8 cellular contexts compared by ENCODE assay signal in genomic region chr15:50909044-50909342, GRCh38. TPM values are rescaled to one million over a fixed set of nuclear protein-coding genes. Genes with fewer than 3 reads are reported as not detected.
DNase-seq lines count a peak whose midpoint lies in the region; ATAC-seq and TF ChIP-seq lines count a peak whose summit lies in the region.

No MANE protein-coding gene starts in this region.

- peak overlapping the region; percentile 80 for H2AFZ ChIP-seq in fibroblast of lung (ENCODE audit: low read length)

- H3K27me3 Mint-ChIP-seq in activated CD4-positive, alpha-beta T cell treated with anti-CD3 and anti-CD28 coated beads, Interleukin-2, amount 10 ng/mL, durations not matched to agents 24 days and 14 days = no peaks in the 10 kb centered on the region

- H3K9me3 ChIP-seq in SJCRH30 (replicated peaks) (no peaks in the 10 kb centered on the region), fibroblast of lung (ENCODE audit: control insufficient read depth, insufficient read depth, low read depth, low read length) (no peaks in the 10 kb centered on the region)

- no peak for DNase-seq in activated CD4-positive, alpha-beta T cell treated with anti-CD3 and anti-CD28 coated beads, Interleukin-2, amount 10 ng/mL, durations not matched to agents 24 days and 14 days
- no peak for DNase-seq in activated CD4-positive, alpha-beta T cell treated with anti-CD3 and anti-CD28 coated beads for 48 hours
- DNase-seq in SJCRH30 (no peak), fibroblast of lung (ENCODE audit: low read depth in 2 of 2) (no peak), occipital lobe (lab: John Stamatoyannopoulos, UW) (no peak), HK-2 (ENCODE audit: unreplicated experiment) (no peak)

- H3K9ac ChIP-seq in fibroblast of lung (ENCODE audit: insufficient read depth, low read length) = peak overlapping the region; percentile 91
- H3K9ac ChIP-seq in rectal smooth muscle tissue (ENCODE audit: low read length) = peak overlapping the region; percentile 74

- H3K4me1 Mint-ChIP-seq in activated CD4-positive, alpha-beta T cell treated with anti-CD3 and anti-CD28 coated beads, Interleukin-2, amount 10 ng/mL, durations not matched to agents 24 days and 14 days = peaks cover 16% of the 10 kb centered on the region

- TF ChIP-seq CTCF in fibroblast of lung (conservative IDR thresholded peaks at IDR 0.05 in 1 of 2, IDR thresholded peaks at IDR 0.05 in 1 of 2; ENCODE audit: low read depth in 1 of 2, low read length in 2 of 2) = no peak

- H3K4me3 ChIP-seq in SJCRH30 = peak overlapping the region; percentile 93
- H3K4me3 ChIP-seq in fibroblast of lung (replicated peaks in 1 of 4; ENCODE audit: control extremely low read depth in 1 of 4, insufficient read depth in 1 of 4, low read depth in 3 of 4, low read length in 4 of 4) = peak overlapping the region; percentile 75 to 97 (median 94)
- peak overlapping the region; percentile 85 for H3K4me3 ChIP-seq in rectal smooth muscle tissue (ENCODE audit: low read length)

- H3K9me3 Mint-ChIP-seq in activated CD4-positive, alpha-beta T cell treated with anti-CD3 and anti-CD28 coated beads, Interleukin-2, amount 10 ng/mL, durations not matched to agents 24 days and 14 days = no peaks in the 10 kb centered on the region

- H3K27ac ChIP-seq in SJCRH30 = peak overlapping the region; percentile 80
- peak overlapping the region; percentile 87 for H3K27ac ChIP-seq in fibroblast of lung (ENCODE audit: insufficient read depth, low read length)
- peak overlapping the region; percentile 87 for H3K27ac ChIP-seq in rectal smooth muscle tissue (ENCODE audit: low read depth, low read length)

- H3K79me2 ChIP-seq in fibroblast of lung (ENCODE audit: control insufficient read depth, insufficient read depth, low read length) = peaks cover 9% of the 10 kb centered on the region

- peak overlapping the region; percentile 87 for H3K4me3 Mint-ChIP-seq in activated CD4-positive, alpha-beta T cell treated with anti-CD3 and anti-CD28 coated beads, Interleukin-2, amount 10 ng/mL, durations not matched to agents 24 days and 14 days

- intact Hi-C loops in activated CD4-positive, alpha-beta T cell treated with anti-CD3 and anti-CD28 coated beads, Interleukin-2, amount 10 ng/mL, durations not matched to agents 24 days and 14 days (cut with micrococcal nuclease) = loop anchor here (5.0 kb wide), 4 partner anchors 347 to 1752 kb away; partner anchors contain the start of genes COPS2, DTWD1, FAM227B and SLC27A2

- peak overlapping the region; percentile 93 for H3K27ac Mint-ChIP-seq in activated CD4-positive, alpha-beta T cell treated with anti-CD3 and anti-CD28 coated beads, Interleukin-2, amount 10 ng/mL, durations not matched to agents 24 days and 14 days

- H4K20me1 ChIP-seq in fibroblast of lung (ENCODE audit: control insufficient read depth, extremely low read depth, insufficient read depth, low read length) = no peaks in the 10 kb centered on the region

- peaks cover 22% of the 10 kb centered on the region for H3K36me3 Mint-ChIP-seq in activated CD4-positive, alpha-beta T cell treated with anti-CD3 and anti-CD28 coated beads, Interleukin-2, amount 10 ng/mL, durations not matched to agents 24 days and 14 days (ENCODE audit: low read depth)

- peak overlapping the region; percentile 98 for H3K4me2 ChIP-seq in fibroblast of lung (ENCODE audit: extremely low read depth, insufficient read depth, low read length)

- ATAC-seq in GM18520 (IDR thresholded peaks at IDR 0.05; ENCODE audit: unreplicated experiment) = no peak

- H3K4me1 ChIP-seq in SJCRH30 (no peaks in the 10 kb centered on the region), fibroblast of lung (ENCODE audit: control insufficient read depth, extremely low read depth, insufficient read depth, low read length) (peaks cover 9% of the 10 kb centered on the region), rectal smooth muscle tissue (ENCODE audit: control insufficient read depth, insufficient read depth, low read length) (peaks cover 5% of the 10 kb centered on the region)

- H3K27me3 ChIP-seq in SJCRH30 (no peaks in the 10 kb centered on the region), fibroblast of lung (ENCODE audit: control insufficient read depth, insufficient read depth, low read length) (no peaks in the 10 kb centered on the region), rectal smooth muscle tissue (ENCODE audit: control insufficient read depth, insufficient read depth, low read length) (no peaks in the 10 kb centered on the region)

- no peaks in the 10 kb centered on the region; the same call in 1 of the 2 replicates for H3K36me3 ChIP-seq in SJCRH30
- H3K36me3 ChIP-seq in fibroblast of lung (ENCODE audit: control insufficient read depth, insufficient read depth, low read length) = no peaks in the 10 kb centered on the region
- H3K36me3 ChIP-seq in rectal smooth muscle tissue (ENCODE audit: control insufficient read depth, insufficient read depth, low read length) = no peaks in the 10 kb centered on the region

RNA-seq across cellular contexts. Expression of gene AP4E1, which starts 0.5 kb away (rescaled TPM):
- total RNA-seq in activated CD4-positive, alpha-beta T cell treated with anti-CD3 and anti-CD28 coated beads, Interleukin-2, amount 10 ng/mL, durations not matched to agents 24 days and 14 days = 16.5 TPM in 2 replicates
- 9.8 and 11.4 TPM in 2 replicates for total RNA-seq in SJCRH30 (2014; rRNA removed; shearing (Covaris generic))
- total RNA-seq in fibroblast of lung (14.4 and 19.7 TPM in 2 replicates), occipital lobe (14.0 TPM)
- 7.2 and 7.3 TPM in 2 replicates for polyA plus RNA-seq in fibroblast of lung
- 6.6 and 7.6 TPM in 2 replicates for polyA plus RNA-seq in fibroblast of lung (2012)
- polyA minus RNA-seq in fibroblast of lung (ENCODE audit: low replicate concordance) = 2.5 and 2.8 TPM in 2 replicates
